Comparison of ENCODE assay signal across 14 cellular contexts in the genomic region with DNA sequence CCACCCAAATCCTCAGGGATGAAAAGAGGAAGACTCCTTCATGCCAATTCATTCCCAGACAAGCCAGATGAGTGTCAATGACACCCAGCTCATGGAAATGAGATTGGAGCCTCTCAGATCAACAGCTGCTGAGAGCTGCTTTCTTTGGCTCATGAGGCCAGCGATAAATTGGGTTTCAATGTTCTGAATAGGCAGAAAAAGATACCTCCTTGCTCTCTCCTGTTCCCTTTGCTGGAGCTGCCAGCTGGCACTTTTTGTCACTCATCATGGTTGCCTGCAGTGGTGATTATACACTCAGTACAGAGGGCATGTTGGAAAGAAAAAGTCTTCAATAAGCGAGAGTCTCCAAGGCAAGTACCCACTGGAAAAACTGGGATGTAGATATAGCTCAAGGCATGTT. TPM values are rescaled to one million over a fixed set of nuclear protein-coding genes. Genes with fewer than 3 reads are reported as not detected.
DNase-seq lines count a peak whose midpoint lies in the region; ATAC-seq lines count a peak whose summit lies in the region.
"Had no signal": no experiment of that assay in that cellular context is flagged by ENCODE, and none has a peak within 500 bp of the region (broad histone marks: within the 10 kb centered on the region; RNA-seq: fewer than 3 reads in every experiment).

No MANE protein-coding gene starts in this region.

- peaks cover 0 to 4% of the 10 kb centered on the region in 2 donors for H3K27me3 Mint-ChIP-seq in stimulated activated naive B cell treated with anti-CD40 and anti-IgM and Interleukin-4, amounts not matched to agents 10 μg/mL and 1 μg/mL and 100 μg/mL, for 72 hours

- DNase-seq in NCI-H345 (lab: John Stamatoyannopoulos, UW) (peak; percentile 12), NCI-H345 treated with DMSO at 0.1 percent for 48 hours (lab: John Stamatoyannopoulos, UW; ENCODE audit: unreplicated experiment) (no peak), SJCRH30 (peak; percentile 22 to 46), myocyte (ENCODE audit: low read depth) (peak; percentile 87), COR-L47 (lab: John Stamatoyannopoulos, UW) (no peak), Kasumi-1 (lab: John Stamatoyannopoulos, UW) (no peak)
- no peak for DNase-seq in stimulated activated naive B cell treated with anti-CD40 and anti-IgM and Interleukin-4, amounts not matched to agents 10 μg/mL and 1 μg/mL and 100 μg/mL, for 72 hours
- DNase-seq: HCEC 1CT, NCI-H1105 treated with DMSO at 0.1 percent for 48 hours, NCI-H187, NCI-H2171 had no signal

- H3K9ac ChIP-seq in skeletal muscle tissue (ENCODE audit: low read depth in 1 of 3, low read length in 3 of 3), result no peak overlapping the region
- H3K9ac ChIP-seq: BLaER1 treated with 17β-estradiol and CSF1 and Interleukin-3, amounts not matched to agents 10 nM and 100 nM had no signal

- H3K36me3 ChIP-seq in SJCRH30, result no peaks in the 10 kb centered on the region
- H3K36me3 ChIP-seq in skeletal muscle tissue (ENCODE audit: control insufficient read depth in 3 of 3, insufficient read depth in 3 of 3, low read length in 3 of 3), result no peaks in the 10 kb centered on the region
- H3K36me3 ChIP-seq: BLaER1 treated with 17β-estradiol and CSF1 and Interleukin-3, amounts not matched to agents 10 nM and 100 nM had no signal

- H3K4me3 Mint-ChIP-seq in stimulated activated naive B cell treated with anti-CD40 and anti-IgM and Interleukin-4, amounts not matched to agents 10 μg/mL and 1 μg/mL and 100 μg/mL, for 72 hours, result no peak overlapping the region

- H3K9me3 ChIP-seq in SJCRH30 (replicated peaks), result no peaks in the 10 kb centered on the region
- H3K9me3 ChIP-seq in skeletal muscle tissue (ENCODE audit: control insufficient read depth in 3 of 3, low read length in 3 of 3), result no peaks in the 10 kb centered on the region
- H3K9me3 ChIP-seq: BLaER1 treated with 17β-estradiol and CSF1 and Interleukin-3, amounts not matched to agents 10 nM and 100 nM had no signal

- H3K4me1 ChIP-seq in SJCRH30 (no peaks in the 10 kb centered on the region; the same call in 1 of the 2 replicates), skeletal muscle tissue (ENCODE audit: control insufficient read depth in 3 of 3, insufficient read depth in 3 of 3, low read length in 3 of 3) (peaks cover 17 to 30% (median 17%) of the 10 kb centered on the region in 3 donors)

- no peaks in the 10 kb centered on the region for H3K9me3 Mint-ChIP-seq in stimulated activated naive B cell treated with anti-CD40 and anti-IgM and Interleukin-4, amounts not matched to agents 10 μg/mL and 1 μg/mL and 100 μg/mL, for 72 hours

- no peak overlapping the region for H3K4me3 ChIP-seq in SJCRH30
- peak overlapping the region in 1 of 3 donors; percentile 28 for H3K4me3 ChIP-seq in skeletal muscle tissue (ENCODE audit: low read length in 3 of 3)
- H3K4me3 ChIP-seq: BLaER1 treated with 17β-estradiol and CSF1 and Interleukin-3, amounts not matched to agents 10 nM and 100 nM had no signal

- no peaks in the 10 kb centered on the region for H3K4me1 Mint-ChIP-seq in stimulated activated naive B cell treated with anti-CD40 and anti-IgM and Interleukin-4, amounts not matched to agents 10 μg/mL and 1 μg/mL and 100 μg/mL, for 72 hours

- no peaks in the 10 kb centered on the region for H3K27me3 ChIP-seq in SJCRH30
- H3K27me3 ChIP-seq in skeletal muscle tissue (ENCODE audit: control insufficient read depth in 3 of 3, insufficient read depth in 3 of 3, low read length in 3 of 3), result no peaks in the 10 kb centered on the region
- H3K27me3 ChIP-seq: BLaER1 treated with 17β-estradiol and CSF1 and Interleukin-3, amounts not matched to agents 10 nM and 100 nM had no signal

- no peak overlapping the region for H3K27ac Mint-ChIP-seq in stimulated activated naive B cell treated with anti-CD40 and anti-IgM and Interleukin-4, amounts not matched to agents 10 μg/mL and 1 μg/mL and 100 μg/mL, for 72 hours

- H3K36me3 Mint-ChIP-seq in stimulated activated naive B cell treated with anti-CD40 and anti-IgM and Interleukin-4, amounts not matched to agents 10 μg/mL and 1 μg/mL and 100 μg/mL, for 72 hours, result no peaks in the 10 kb centered on the region

- no peak overlapping the region for H3K27ac ChIP-seq in SJCRH30
- H3K27ac ChIP-seq in skeletal muscle tissue (ENCODE audit: low read depth, low read length), result peak overlapping the region; percentile 60

- ATAC-seq in stimulated activated naive B cell treated with anti-CD40 and anti-IgM and Interleukin-4, amounts not matched to agents 10 μg/mL and 1 μg/mL and 100 μg/mL, for 72 hours (replicated peaks), result no peak

RNA-seq across cellular contexts. Expression of a gene that starts 47.1 kb away (rescaled TPM):
- total RNA-seq in SJCRH30 (2014; rRNA removed; shearing (Covaris generic)), result not detected in 2 replicates
- 1.1 and 1.9 TPM in 2 replicates for total RNA-seq in myocyte
- polyA plus RNA-seq in myocyte (2012), result 1.5 TPM
- total RNA-seq in skeletal muscle tissue, result 3.7 TPM
- total RNA-seq: OCI-LY7 had no signal

Comparison
In these comparisons a context has a peak if more than half of its experiments do, and no peak if none do; other contexts are left out.
1. DNase-seq: peak in NCI-H345 (single experiment), SJCRH30 (2 of 2) and myocyte (single experiment); none in NCI-H345 treated with DMSO at 0.1 percent for 48 hours (single experiment), COR-L47 (single experiment), Kasumi-1 (0 of 2) and stimulated activated naive B cell treated with anti-CD40 and anti-IgM and Interleukin-4, amounts not matched to agents 10 μg/mL and 1 μg/mL and 100 μg/mL, for 72 hours (single experiment).